In the genomic region with DNA sequence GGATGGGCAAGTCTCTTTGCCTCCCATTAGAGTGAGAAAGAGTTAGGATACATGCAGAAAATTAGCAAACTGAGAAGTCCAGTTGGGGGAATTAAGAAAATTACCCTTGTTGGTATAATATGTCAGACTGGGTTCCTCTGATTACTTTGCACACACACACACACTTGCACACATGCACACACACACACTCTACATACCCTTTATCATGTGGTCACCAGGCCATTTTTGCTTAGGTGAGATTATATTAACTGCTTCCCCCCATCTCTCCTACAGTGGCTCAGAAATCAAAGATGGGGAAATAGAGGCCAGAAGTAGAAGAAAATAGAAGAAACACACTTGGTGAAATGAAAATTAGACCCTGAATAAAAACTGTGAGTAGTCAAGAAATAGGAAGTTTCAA, we compare ENCODE assay signal across 10 cellular contexts. TPM values are rescaled to one million over a fixed set of nuclear protein-coding genes. Genes with fewer than 3 reads are reported as not detected.
DNase-seq lines count a peak whose midpoint lies in the region; ATAC-seq and TF ChIP-seq lines count a peak whose summit lies in the region.
"Had no signal": no experiment of that assay in that cellular context is flagged by ENCODE, and none has a peak within 500 bp of the region (broad histone marks: within the 10 kb centered on the region; RNA-seq: fewer than 3 reads in every experiment).

No MANE protein-coding gene starts in this region.

- H3K27me3 Mint-ChIP-seq in activated naive CD4-positive, alpha-beta T cell treated with anti-CD3 and anti-CD28 coated beads, Interleukin-2, amount 50 U/mL, for 24 hours: no peaks in the 10 kb centered on the region
- no peaks in the 10 kb centered on the region for H3K27me3 Mint-ChIP-seq in T-helper 17 cell

- peak overlapping the region; percentile 90 for H3K27ac ChIP-seq in muscle layer of colon (ENCODE audit: low read depth, low read length)
- peak overlapping the region; percentile 96 to 99 for H3K27ac ChIP-seq in tibial artery

- H3K36me3 ChIP-seq in muscle layer of colon (ENCODE audit: insufficient read depth, low read length): no peaks in the 10 kb centered on the region
- no peaks in the 10 kb centered on the region for H3K36me3 ChIP-seq in tibial artery
- H3K36me3 ChIP-seq: HAP-1 had no signal

- H3K9me3 ChIP-seq in T-helper 17 cell (ENCODE audit: control insufficient read depth, low read length, poor library complexity, severe bottlenecking) (no peaks in the 10 kb centered on the region), muscle layer of colon (ENCODE audit: low read length) (no peaks in the 10 kb centered on the region), tibial artery (no peaks in the 10 kb centered on the region)
- H3K9me3 ChIP-seq: HAP-1 had no signal

- no peaks in the 10 kb centered on the region for H3K9me3 Mint-ChIP-seq in activated naive CD4-positive, alpha-beta T cell treated with anti-CD3 and anti-CD28 coated beads, Interleukin-2, amount 50 U/mL, for 24 hours
- H3K9me3 Mint-ChIP-seq: T-helper 2 cell treated with Interferon-gamma antibody and Interleukin-4, amounts not matched to agents 5 μg/mL and 100 μg/mL, for 36 hours had no signal

- intact Hi-C loops in tibial artery (cut with DNase I; ENCODE audit: low total_unique reads) (no loop called here), posterior cingulate gyrus (cut with DNase I) (loop anchor here (5.0 kb wide), 1 partner anchor 79 kb away; no protein-coding TSS in a partner anchor)

- no peak overlapping the region for H3K9ac ChIP-seq in muscle layer of colon (ENCODE audit: low read length)

- DNase-seq in activated naive CD4-positive, alpha-beta T cell treated with anti-CD3 and anti-CD28 coated beads, Interleukin-2, amount 50 U/mL, for 16 hours: no peak
- DNase-seq in T-helper 17 cell: no peak
- DNase-seq in tibial artery: no peak
- DNase-seq in posterior cingulate gyrus: no peak

- peak overlapping the region; percentile 6 for H3K27ac Mint-ChIP-seq in activated naive CD4-positive, alpha-beta T cell treated with anti-CD3 and anti-CD28 coated beads, Interleukin-2, amount 50 U/mL, for 24 hours
- peak overlapping the region; percentile 98 for H3K27ac Mint-ChIP-seq in T-helper 17 cell

- H3K27me3 ChIP-seq in muscle layer of colon (ENCODE audit: control insufficient read depth in 1 of 2, insufficient read depth in 2 of 2, low read length in 2 of 2) (no peaks in the 10 kb centered on the region), tibial artery (no peaks in the 10 kb centered on the region)

- ATAC-seq in T-helper 17 cell (no peak), GM18517 (IDR thresholded peaks at IDR 0.05; ENCODE audit: unreplicated experiment) (no peak), GM18873 (IDR thresholded peaks at IDR 0.05; ENCODE audit: low FRiP score, unreplicated experiment) (no peak)

- no peak overlapping the region for H3K4me3 ChIP-seq in muscle layer of colon (ENCODE audit: low read depth in 1 of 2, low read length in 2 of 2)
- H3K4me3 ChIP-seq in tibial artery: no peak overlapping the region

- peak overlapping the region; percentile 85 for H3K4me3 Mint-ChIP-seq in activated naive CD4-positive, alpha-beta T cell treated with anti-CD3 and anti-CD28 coated beads, Interleukin-2, amount 50 U/mL, for 24 hours
- no peak overlapping the region for H3K4me3 Mint-ChIP-seq in T-helper 17 cell

- no peaks in the 10 kb centered on the region for H3K36me3 Mint-ChIP-seq in activated naive CD4-positive, alpha-beta T cell treated with anti-CD3 and anti-CD28 coated beads, Interleukin-2, amount 50 U/mL, for 24 hours
- H3K36me3 Mint-ChIP-seq in T-helper 17 cell (ENCODE audit: low read depth): peaks cover 6% of the 10 kb centered on the region

- H3K4me1 Mint-ChIP-seq in activated naive CD4-positive, alpha-beta T cell treated with anti-CD3 and anti-CD28 coated beads, Interleukin-2, amount 50 U/mL, for 24 hours: peaks cover 75% of the 10 kb centered on the region
- peaks cover 74% of the 10 kb centered on the region for H3K4me1 Mint-ChIP-seq in T-helper 17 cell

- H3K4me1 ChIP-seq in muscle layer of colon (ENCODE audit: insufficient read depth, low read length): peaks cover 64% of the 10 kb centered on the region
- peaks cover 4 to 75% (median 59%) of the 10 kb centered on the region in 4 donors for H3K4me1 ChIP-seq in tibial artery

- no peak for TF ChIP-seq CTCF in tibial artery (IDR thresholded peaks at IDR 0.05)

RNA-seq across cellular contexts. Expression of a gene that starts 0.9 kb away (rescaled TPM):
- 10 to 100 TPM; 36.6 to 44.1 TPM for total RNA-seq in T-helper 17 cell

RNA-seq across cellular contexts. Expression of a gene that starts 5.6 kb away (rescaled TPM):
- 1 to 10 TPM in 1 of 2 donors, under 1 TPM in 1; 0.70 to 1.7 TPM for total RNA-seq in T-helper 17 cell

RNA-seq across cellular contexts. Expression of a gene that starts 5.8 kb away (rescaled TPM):
- total RNA-seq in T-helper 17 cell: 10 to 100 TPM; 22.2 to 24.1 TPM

RNA-seq across cellular contexts. Expression of a gene that starts 31.4 kb away (rescaled TPM):
- 100 to 1,000 TPM; 126 to 130 TPM for total RNA-seq in T-helper 17 cell

RNA-seq across cellular contexts. Expression of a gene that starts 37.6 kb away (rescaled TPM):
- 100 to 1,000 TPM; 567 to 927 TPM for total RNA-seq in T-helper 17 cell
